1 cellular context compared by ENCODE assay signal in the genomic region with DNA sequence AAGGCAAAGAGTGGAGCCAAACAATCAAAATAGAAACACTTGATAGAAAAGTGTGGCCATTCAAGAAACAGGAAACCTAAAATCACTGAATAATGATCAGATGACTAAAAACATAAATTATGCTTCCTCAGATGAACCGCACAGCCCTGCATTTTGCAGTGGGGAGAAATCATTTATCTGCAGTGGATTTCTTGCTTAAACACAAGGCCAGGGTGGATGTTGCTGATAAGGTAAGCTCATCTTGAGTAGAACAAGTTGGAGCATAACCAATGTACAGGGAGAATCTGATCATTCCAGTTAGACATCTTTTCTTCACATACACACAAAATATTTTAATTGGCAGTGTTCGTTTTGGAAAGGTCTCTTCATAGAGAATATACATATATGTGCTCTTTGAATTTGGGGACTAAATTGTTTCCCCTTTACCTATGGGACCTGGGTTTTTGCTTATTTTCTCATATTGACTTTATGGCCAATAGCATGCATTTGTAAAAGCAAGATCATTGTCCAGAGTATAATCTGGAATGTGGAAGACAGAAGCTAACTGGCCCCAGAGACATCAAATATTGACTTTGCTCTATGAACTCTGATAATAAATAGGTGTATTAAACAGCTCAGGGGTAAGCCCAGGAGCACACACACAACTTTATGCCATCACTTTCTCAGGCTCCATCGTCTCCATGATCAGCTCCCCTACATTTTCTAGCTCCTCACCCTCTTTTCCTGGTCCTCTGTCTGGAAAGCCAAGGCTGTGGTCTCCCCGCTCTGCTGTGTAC.
TF ChIP-seq lines count a peak whose summit lies in the region.

No MANE protein-coding gene starts in this region.

TF ChIP-seq in K562, 482 proteins besides CTCF, POLR2A, EP300 and RAD21 (continued from another document and continues in another):
- TF ChIP-seq SIN3B (IDR thresholded peaks at IDR 0.05; ENCODE audit: low read depth): no peak
- no peak for TF ChIP-seq NCOA6 (IDR thresholded peaks at IDR 0.05)
- TF ChIP-seq ZNF431 (CRISPR knock-in tag; IDR thresholded peaks at IDR 0.05): no peak
- no peak for TF ChIP-seq HSF4 (CRISPR knock-in tag; IDR thresholded peaks at IDR 0.05; ENCODE audit: borderline replicate concordance)
- TF ChIP-seq ZNF561 (CRISPR knock-in tag; conservative IDR thresholded peaks at IDR 0.05): no peak
- TF ChIP-seq ZNF707 (CRISPR knock-in tag; conservative IDR thresholded peaks at IDR 0.05): no peak
- peak; percentile 64 for TF ChIP-seq CBFA2T2 (conservative IDR thresholded peaks at IDR 0.05)
- TF ChIP-seq CTBP1 (IDR thresholded peaks at IDR 0.05; ENCODE audit: borderline replicate concordance): peak; percentile 52; the same call in 1 of the 2 replicates
- no peak for TF ChIP-seq ILF3 (IDR thresholded peaks at IDR 0.05; ENCODE audit: borderline replicate concordance)
- TF ChIP-seq ZNF134 (CRISPR knock-in tag; conservative IDR thresholded peaks at IDR 0.05): no peak
- TF ChIP-seq BCOR (IDR thresholded peaks at IDR 0.05): no peak
- TF ChIP-seq, protein P1, sequence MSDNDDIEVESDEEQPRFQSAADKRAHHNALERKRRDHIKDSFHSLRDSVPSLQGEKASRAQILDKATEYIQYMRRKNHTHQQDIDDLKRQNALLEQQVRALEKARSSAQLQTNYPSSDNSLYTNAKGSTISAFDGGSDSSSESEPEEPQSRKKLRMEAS (CRISPR knock-in tag; IDR thresholded peaks at IDR 0.05): no peak
- TF ChIP-seq POLR2G (IDR thresholded peaks at IDR 0.05; ENCODE audit: low read depth, low read length): no peak
- no peak for TF ChIP-seq MEF2A (IDR thresholded peaks at IDR 0.05; ENCODE audit: control insufficient read depth, low read depth, low read length)
- TF ChIP-seq CAMTA2 (CRISPR knock-in tag; conservative IDR thresholded peaks at IDR 0.05): no peak
- no peak for TF ChIP-seq GATAD2A (IDR thresholded peaks at IDR 0.05)
- TF ChIP-seq, protein P2, sequence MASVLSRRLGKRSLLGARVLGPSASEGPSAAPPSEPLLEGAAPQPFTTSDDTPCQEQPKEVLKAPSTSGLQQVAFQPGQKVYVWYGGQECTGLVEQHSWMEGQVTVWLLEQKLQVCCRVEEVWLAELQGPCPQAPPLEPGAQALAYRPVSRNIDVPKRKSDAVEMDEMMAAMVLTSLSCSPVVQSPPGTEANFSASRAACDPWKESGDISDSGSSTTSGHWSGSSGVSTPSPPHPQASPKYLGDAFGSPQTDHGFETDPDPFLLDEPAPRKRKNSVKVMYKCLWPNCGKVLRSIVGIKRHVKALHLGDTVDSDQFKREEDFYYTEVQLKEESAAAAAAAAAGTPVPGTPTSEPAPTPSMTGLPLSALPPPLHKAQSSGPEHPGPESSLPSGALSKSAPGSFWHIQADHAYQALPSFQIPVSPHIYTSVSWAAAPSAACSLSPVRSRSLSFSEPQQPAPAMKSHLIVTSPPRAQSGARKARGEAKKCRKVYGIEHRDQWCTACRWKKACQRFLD (CRISPR knock-in tag; IDR thresholded peaks at IDR 0.05): no peak
- 0 out of 4 replicates have a peak, but pooled peaks of 1 of the 2 experiments have one; percentile 51 for TF ChIP-seq TEAD1 (CRISPR knock-in tag; IDR thresholded peaks at IDR 0.05)
- no peak for TF ChIP-seq ZNF75A (CRISPR knock-in tag; IDR thresholded peaks at IDR 0.05)
- TF ChIP-seq, protein P3, sequence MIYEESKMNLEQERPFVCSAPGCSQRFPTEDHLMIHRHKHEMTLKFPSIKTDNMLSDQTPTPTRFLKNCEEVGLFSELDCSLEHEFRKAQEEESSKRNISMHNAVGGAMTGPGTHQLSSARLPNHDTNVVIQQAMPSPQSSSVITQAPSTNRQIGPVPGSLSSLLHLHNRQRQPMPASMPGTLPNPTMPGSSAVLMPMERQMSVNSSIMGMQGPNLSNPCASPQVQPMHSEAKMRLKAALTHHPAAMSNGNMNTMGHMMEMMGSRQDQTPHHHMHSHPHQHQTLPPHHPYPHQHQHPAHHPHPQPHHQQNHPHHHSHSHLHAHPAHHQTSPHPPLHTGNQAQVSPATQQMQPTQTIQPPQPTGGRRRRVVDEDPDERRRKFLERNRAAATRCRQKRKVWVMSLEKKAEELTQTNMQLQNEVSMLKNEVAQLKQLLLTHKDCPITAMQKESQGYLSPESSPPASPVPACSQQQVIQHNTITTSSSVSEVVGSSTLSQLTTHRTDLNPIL (CRISPR knock-in tag; IDR thresholded peaks at IDR 0.05): no peak
- TF ChIP-seq NCOR1 (IDR thresholded peaks at IDR 0.05): peak; percentile 56
- no peak for TF ChIP-seq NFIX (CRISPR knock-in tag; IDR thresholded peaks at IDR 0.05; ENCODE audit: low read depth)
- TF ChIP-seq SAFB (IDR thresholded peaks at IDR 0.05; ENCODE audit: borderline replicate concordance, low read depth, low read length): no peak
- no peak for TF ChIP-seq MECOM (CRISPR knock-in tag; IDR thresholded peaks at IDR 0.05)
- no peak for TF ChIP-seq SRF (CRISPR knock-in tag; IDR thresholded peaks at IDR 0.05)
- TF ChIP-seq SIN3A (IDR thresholded peaks at IDR 0.05; ENCODE audit: borderline replicate concordance in 2 of 2, control insufficient read depth in 1 of 2, low read depth in 2 of 2, low read length in 2 of 2): no peak
- no peak for TF ChIP-seq ZNF175 (CRISPR knock-in tag; IDR thresholded peaks at IDR 0.05; ENCODE audit: low read depth)
- no peak for TF ChIP-seq HNRNPL (IDR thresholded peaks at IDR 0.05; ENCODE audit: low read depth, low read length)
- no peak for TF ChIP-seq RBM15 (IDR thresholded peaks at IDR 0.05; ENCODE audit: insufficient read depth, low read length)
- TF ChIP-seq HLTF (IDR thresholded peaks at IDR 0.05): no peak
- no peak for TF ChIP-seq MCM5 (IDR thresholded peaks at IDR 0.05; ENCODE audit: low read depth)
- TF ChIP-seq POU5F1 (IDR thresholded peaks at IDR 0.05; ENCODE audit: borderline replicate concordance, low read depth, low read length, partially characterized antibody): no peak
- TF ChIP-seq KDM1A (IDR thresholded peaks at IDR 0.05): peak; percentile 74 to 79; a peak in 3 of 4 replicates
- no peak for TF ChIP-seq ZBTB34 (CRISPR knock-in tag; IDR thresholded peaks at IDR 0.05)
- no peak for TF ChIP-seq BCL6 (CRISPR knock-in tag; IDR thresholded peaks at IDR 0.05)
- no peak for TF ChIP-seq NR3C1 (CRISPR knock-in tag; IDR thresholded peaks at IDR 0.05)
- TF ChIP-seq ZNF146 (CRISPR knock-in tag; IDR thresholded peaks at IDR 0.05; ENCODE audit: unreplicated experiment): no peak
- TF ChIP-seq COPS2 (conservative IDR thresholded peaks at IDR 0.05): no peak
- no peak for TF ChIP-seq ZNF217 (CRISPR knock-in tag; IDR thresholded peaks at IDR 0.05)
- TF ChIP-seq MAFG (tag; conservative IDR thresholded peaks at IDR 0.05): no peak
- no peak for TF ChIP-seq GABPB1 (CRISPR knock-in tag; IDR thresholded peaks at IDR 0.05)
- no peak for TF ChIP-seq ZNF79 (CRISPR knock-in tag; IDR thresholded peaks at IDR 0.05; ENCODE audit: low read depth)
- no peak for TF ChIP-seq DMBX1 (CRISPR knock-in tag; IDR thresholded peaks at IDR 0.05; ENCODE audit: borderline replicate concordance)
- TF ChIP-seq TCF3 (CRISPR knock-in tag; IDR thresholded peaks at IDR 0.05): peak; percentile 73
- TF ChIP-seq, protein P4, sequence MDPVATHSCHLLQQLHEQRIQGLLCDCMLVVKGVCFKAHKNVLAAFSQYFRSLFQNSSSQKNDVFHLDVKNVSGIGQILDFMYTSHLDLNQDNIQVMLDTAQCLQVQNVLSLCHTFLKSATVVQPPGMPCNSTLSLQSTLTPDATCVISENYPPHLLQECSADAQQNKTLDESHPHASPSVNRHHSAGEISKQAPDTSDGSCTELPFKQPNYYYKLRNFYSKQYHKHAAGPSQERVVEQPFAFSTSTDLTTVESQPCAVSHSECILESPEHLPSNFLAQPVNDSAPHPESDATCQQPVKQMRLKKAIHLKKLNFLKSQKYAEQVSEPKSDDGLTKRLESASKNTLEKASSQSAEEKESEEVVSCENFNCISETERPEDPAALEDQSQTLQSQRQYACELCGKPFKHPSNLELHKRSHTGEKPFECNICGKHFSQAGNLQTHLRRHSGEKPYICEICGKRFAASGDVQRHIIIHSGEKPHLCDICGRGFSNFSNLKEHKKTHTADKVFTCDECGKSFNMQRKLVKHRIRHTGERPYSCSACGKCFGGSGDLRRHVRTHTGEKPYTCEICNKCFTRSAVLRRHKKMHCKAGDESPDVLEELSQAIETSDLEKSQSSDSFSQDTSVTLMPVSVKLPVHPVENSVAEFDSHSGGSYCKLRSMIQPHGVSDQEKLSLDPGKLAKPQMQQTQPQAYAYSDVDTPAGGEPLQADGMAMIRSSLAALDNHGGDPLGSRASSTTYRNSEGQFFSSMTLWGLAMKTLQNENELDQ (CRISPR knock-in tag; IDR thresholded peaks at IDR 0.05; ENCODE audit: borderline replicate concordance): no peak
- TF ChIP-seq NCOA4 (IDR thresholded peaks at IDR 0.05; ENCODE audit: partially characterized antibody): no peak
- TF ChIP-seq SNIP1 (IDR thresholded peaks at IDR 0.05; ENCODE audit: low read depth): no peak
- TF ChIP-seq, protein P5, sequence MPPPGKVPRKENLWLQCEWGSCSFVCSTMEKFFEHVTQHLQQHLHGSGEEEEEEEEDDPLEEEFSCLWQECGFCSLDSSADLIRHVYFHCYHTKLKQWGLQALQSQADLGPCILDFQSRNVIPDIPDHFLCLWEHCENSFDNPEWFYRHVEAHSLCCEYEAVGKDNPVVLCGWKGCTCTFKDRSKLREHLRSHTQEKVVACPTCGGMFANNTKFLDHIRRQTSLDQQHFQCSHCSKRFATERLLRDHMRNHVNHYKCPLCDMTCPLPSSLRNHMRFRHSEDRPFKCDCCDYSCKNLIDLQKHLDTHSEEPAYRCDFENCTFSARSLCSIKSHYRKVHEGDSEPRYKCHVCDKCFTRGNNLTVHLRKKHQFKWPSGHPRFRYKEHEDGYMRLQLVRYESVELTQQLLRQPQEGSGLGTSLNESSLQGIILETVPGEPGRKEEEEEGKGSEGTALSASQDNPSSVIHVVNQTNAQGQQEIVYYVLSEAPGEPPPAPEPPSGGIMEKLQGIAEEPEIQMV (tag; conservative IDR thresholded peaks at IDR 0.05; ENCODE audit: low read depth): no peak
- no peak for TF ChIP-seq MCM2 (IDR thresholded peaks at IDR 0.05; ENCODE audit: low read depth)
- no peak for TF ChIP-seq ZFP36 (IDR thresholded peaks at IDR 0.05; ENCODE audit: low read depth, low read length, partially characterized antibody)
- TF ChIP-seq PHF21A (IDR thresholded peaks at IDR 0.05; ENCODE audit: borderline replicate concordance, low read depth): no peak
- no peak for TF ChIP-seq RBFOX2 (IDR thresholded peaks at IDR 0.05; ENCODE audit: low read depth, low read length)
- no peak for TF ChIP-seq RERE (CRISPR knock-in tag; IDR thresholded peaks at IDR 0.05; ENCODE audit: borderline replicate concordance)
- TF ChIP-seq WHSC1 (IDR thresholded peaks at IDR 0.05; ENCODE audit: low read length): no peak
- no peak for TF ChIP-seq POLR2AphosphoS5 (IDR thresholded peaks at IDR 0.05; ENCODE audit: control insufficient read depth, insufficient read depth, low read depth, low read length)
- TF ChIP-seq ZNF639 (CRISPR knock-in tag; conservative IDR thresholded peaks at IDR 0.05 in 1 of 2, IDR thresholded peaks at IDR 0.05 in 1 of 2): no peak
- peak; percentile 46; the same call in 1 of the 2 replicates for TF ChIP-seq FOSL1 (tag; conservative IDR thresholded peaks at IDR 0.05)
- TF ChIP-seq CHD2 (IDR thresholded peaks at IDR 0.05; ENCODE audit: low read depth, low read length): no peak
- TF ChIP-seq ARID1B (IDR thresholded peaks at IDR 0.05): peak; percentile 81
